2 cellular contexts compared by ENCODE assay signal in the genomic region with DNA sequence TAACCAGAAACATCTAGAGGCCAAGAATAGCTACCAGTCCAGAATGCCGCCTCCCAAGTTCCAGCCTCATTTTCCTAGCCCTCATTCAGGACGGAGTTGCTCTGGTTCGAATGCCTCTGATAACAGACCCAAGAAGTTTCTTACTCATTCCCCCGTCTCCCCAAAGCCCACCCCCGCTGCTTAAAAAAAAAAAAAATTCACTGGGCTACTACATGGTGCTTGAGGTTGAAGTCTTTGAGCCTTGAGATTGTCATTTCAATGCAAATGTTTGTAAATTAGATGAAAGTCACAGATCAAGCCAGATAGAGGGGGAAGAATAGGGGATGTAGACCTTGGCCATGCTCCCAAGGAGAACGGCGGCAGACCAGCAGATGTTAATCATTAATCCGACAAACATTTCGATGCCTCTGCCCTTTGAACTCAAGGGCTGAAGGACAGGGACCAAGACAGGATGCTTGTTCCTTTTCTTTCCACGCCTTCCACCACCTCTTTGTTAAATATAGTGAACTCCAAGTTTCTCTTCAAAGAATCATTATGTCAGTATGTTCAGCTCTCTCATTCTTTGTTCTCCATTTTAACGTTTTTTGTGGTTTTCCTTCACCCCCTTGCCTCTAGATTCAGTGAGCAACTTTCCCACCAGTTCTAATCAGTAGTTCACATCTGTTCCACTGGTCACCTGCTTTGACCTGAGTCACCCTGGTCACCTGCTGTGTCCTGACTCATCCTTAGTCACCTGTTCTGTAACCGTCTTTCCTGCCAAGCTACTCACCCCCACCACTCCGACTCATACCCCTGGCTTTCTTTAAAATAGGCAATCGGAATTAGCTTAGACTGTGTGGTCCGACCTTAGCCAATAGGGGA.
A peak's percentile ranks its signal among the peaks of the same experiment; 100 is the strongest.
TF ChIP-seq lines count a peak whose summit lies in the region.

No MANE protein-coding gene starts in this region.

TF ChIP-seq in A549, 52 proteins besides CTCF, POLR2A, EP300 and RAD21 (continued from another document):
- TF ChIP-seq ESRRA (IDR thresholded peaks at IDR 0.05; ENCODE audit: borderline replicate concordance, low read length) = no peak
- no peak for TF ChIP-seq RCOR1 (IDR thresholded peaks at IDR 0.05; ENCODE audit: low read depth, low read length)
- TF ChIP-seq RARB (CRISPR knock-in tag; IDR thresholded peaks at IDR 0.05) = 0 out of 2 replicates have a peak, but pooled peaks have one; percentile 24
- TF ChIP-seq CBX8 (IDR thresholded peaks at IDR 0.05) = no peak
- TF ChIP-seq CHD2 (IDR thresholded peaks at IDR 0.05; ENCODE audit: low read length, partially characterized antibody) = no peak
- no peak for TF ChIP-seq CBX2 (IDR thresholded peaks at IDR 0.05; ENCODE audit: borderline replicate concordance, low read depth)
- TF ChIP-seq NPAS2 (CRISPR knock-in tag; IDR thresholded peaks at IDR 0.05; ENCODE audit: borderline replicate concordance) = no peak; the same call in 1 of the 2 replicates
- TF ChIP-seq NFE2L2 (conservative IDR thresholded peaks at IDR 0.05; ENCODE audit: low read length) = 0 out of 2 replicates have a peak, but pooled peaks have one; percentile 6
- TF ChIP-seq KDM1A (IDR thresholded peaks at IDR 0.05; ENCODE audit: low read depth) = no peak
- 0 out of 2 replicates have a peak, but pooled peaks have one; percentile 42 for TF ChIP-seq TP53 (CRISPR knock-in tag; IDR thresholded peaks at IDR 0.05)
- no peak for TF ChIP-seq CHD4 (IDR thresholded peaks at IDR 0.05; ENCODE audit: borderline replicate concordance)
- TF ChIP-seq, protein P1, sequence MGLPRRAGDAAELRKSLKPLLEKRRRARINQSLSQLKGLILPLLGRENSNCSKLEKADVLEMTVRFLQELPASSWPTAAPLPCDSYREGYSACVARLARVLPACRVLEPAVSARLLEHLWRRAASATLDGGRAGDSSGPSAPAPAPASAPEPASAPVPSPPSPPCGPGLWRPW (IDR thresholded peaks at IDR 0.05) = no peak
- TF ChIP-seq TFCP2L1 (CRISPR knock-in tag; IDR thresholded peaks at IDR 0.05) = no peak
- TF ChIP-seq EHF (CRISPR knock-in tag; IDR thresholded peaks at IDR 0.05) = peak; percentile 92
- no peak for TF ChIP-seq RFX5 (IDR thresholded peaks at IDR 0.05)
- no peak for TF ChIP-seq MYC (IDR thresholded peaks at IDR 0.05; ENCODE audit: borderline replicate concordance, low read length)
- TF ChIP-seq, protein P2, sequence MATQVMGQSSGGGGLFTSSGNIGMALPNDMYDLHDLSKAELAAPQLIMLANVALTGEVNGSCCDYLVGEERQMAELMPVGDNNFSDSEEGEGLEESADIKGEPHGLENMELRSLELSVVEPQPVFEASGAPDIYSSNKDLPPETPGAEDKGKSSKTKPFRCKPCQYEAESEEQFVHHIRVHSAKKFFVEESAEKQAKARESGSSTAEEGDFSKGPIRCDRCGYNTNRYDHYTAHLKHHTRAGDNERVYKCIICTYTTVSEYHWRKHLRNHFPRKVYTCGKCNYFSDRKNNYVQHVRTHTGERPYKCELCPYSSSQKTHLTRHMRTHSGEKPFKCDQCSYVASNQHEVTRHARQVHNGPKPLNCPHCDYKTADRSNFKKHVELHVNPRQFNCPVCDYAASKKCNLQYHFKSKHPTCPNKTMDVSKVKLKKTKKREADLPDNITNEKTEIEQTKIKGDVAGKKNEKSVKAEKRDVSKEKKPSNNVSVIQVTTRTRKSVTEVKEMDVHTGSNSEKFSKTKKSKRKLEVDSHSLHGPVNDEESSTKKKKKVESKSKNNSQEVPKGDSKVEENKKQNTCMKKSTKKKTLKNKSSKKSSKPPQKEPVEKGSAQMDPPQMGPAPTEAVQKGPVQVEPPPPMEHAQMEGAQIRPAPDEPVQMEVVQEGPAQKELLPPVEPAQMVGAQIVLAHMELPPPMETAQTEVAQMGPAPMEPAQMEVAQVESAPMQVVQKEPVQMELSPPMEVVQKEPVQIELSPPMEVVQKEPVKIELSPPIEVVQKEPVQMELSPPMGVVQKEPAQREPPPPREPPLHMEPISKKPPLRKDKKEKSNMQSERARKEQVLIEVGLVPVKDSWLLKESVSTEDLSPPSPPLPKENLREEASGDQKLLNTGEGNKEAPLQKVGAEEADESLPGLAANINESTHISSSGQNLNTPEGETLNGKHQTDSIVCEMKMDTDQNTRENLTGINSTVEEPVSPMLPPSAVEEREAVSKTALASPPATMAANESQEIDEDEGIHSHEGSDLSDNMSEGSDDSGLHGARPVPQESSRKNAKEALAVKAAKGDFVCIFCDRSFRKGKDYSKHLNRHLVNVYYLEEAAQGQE (IDR thresholded peaks at IDR 0.05) = no peak
- no peak for TF ChIP-seq ZFP36 (IDR thresholded peaks at IDR 0.05; ENCODE audit: borderline replicate concordance, partially characterized antibody)
- peak; percentile 98 for TF ChIP-seq ZNF302 (CRISPR knock-in tag; IDR thresholded peaks at IDR 0.05)
- TF ChIP-seq SREBF2 (IDR thresholded peaks at IDR 0.05) = no peak
- TF ChIP-seq HOXA7 (CRISPR knock-in tag; IDR thresholded peaks at IDR 0.05) = no peak
- TF ChIP-seq POLR2AphosphoS2 (conservative IDR thresholded peaks at IDR 0.05; ENCODE audit: low read length) = no peak
- TF ChIP-seq JUNB (IDR thresholded peaks at IDR 0.05) = peak; percentile 96

TF ChIP-seq in K562, 482 proteins besides CTCF, POLR2A, EP300 and RAD21 (continued from another document and continues in another):
- TF ChIP-seq, protein P3, sequence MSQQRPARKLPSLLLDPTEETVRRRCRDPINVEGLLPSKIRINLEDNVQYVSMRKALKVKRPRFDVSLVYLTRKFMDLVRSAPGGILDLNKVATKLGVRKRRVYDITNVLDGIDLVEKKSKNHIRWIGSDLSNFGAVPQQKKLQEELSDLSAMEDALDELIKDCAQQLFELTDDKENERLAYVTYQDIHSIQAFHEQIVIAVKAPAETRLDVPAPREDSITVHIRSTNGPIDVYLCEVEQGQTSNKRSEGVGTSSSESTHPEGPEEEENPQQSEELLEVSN (IDR thresholded peaks at IDR 0.05; ENCODE audit: borderline replicate concordance in 1 of 2, extremely low read depth in 1 of 2, insufficient read depth in 1 of 2, insufficient read length in 1 of 2, low read depth in 1 of 2, low read length in 1 of 2, poor library complexity in 1 of 2, severe bottlenecking in 1 of 2) = peak in 1 of 2 experiments; percentile 37
- TF ChIP-seq ZNF134 (CRISPR knock-in tag; conservative IDR thresholded peaks at IDR 0.05) (no peak; the same call in 1 of the 2 replicates), MAFK (IDR thresholded peaks at IDR 0.05; ENCODE audit: low read length) (peak; percentile 59; the same call in 1 of the 2 replicates), JUN (IDR thresholded peaks at IDR 0.05; ENCODE audit: borderline replicate concordance, low read depth, low read length) (peak; percentile 98), JUN (CRISPR knock-in tag; IDR thresholded peaks at IDR 0.05; ENCODE audit: borderline replicate concordance) (peak; percentile 39; the same call in 1 of the 2 replicates), MECOM (CRISPR knock-in tag; IDR thresholded peaks at IDR 0.05) (peak; percentile 75; the same call in 1 of the 2 replicates), ZNF444 (CRISPR knock-in tag; IDR thresholded peaks at IDR 0.05) (no peak), ZNF764 (CRISPR knock-in tag; IDR thresholded peaks at IDR 0.05; ENCODE audit: low read depth) (no peak), ARNT (IDR thresholded peaks at IDR 0.05) (peak; percentile 81 to 83; a peak in 2 of 4 replicates), FOS (IDR thresholded peaks at IDR 0.05; ENCODE audit: extremely low read depth, insufficient read length) (peak; percentile 71), BRF1 (IDR thresholded peaks at IDR 0.05; ENCODE audit: borderline replicate concordance, extremely low read depth, insufficient read length) (no peak), NR2C1 (IDR thresholded peaks at IDR 0.05) (peak; percentile 80), NR2C1 (tag; IDR thresholded peaks at IDR 0.05) (peak; percentile 85), C11orf30 (IDR thresholded peaks at IDR 0.05; ENCODE audit: low read depth) (peak; percentile 87), NCOA4 (IDR thresholded peaks at IDR 0.05; ENCODE audit: partially characterized antibody) (no peak), CTBP1 (IDR thresholded peaks at IDR 0.05; ENCODE audit: borderline replicate concordance) (peak; percentile 92), ARID1B (IDR thresholded peaks at IDR 0.05) (peak; percentile 97), FOXK2 (conservative IDR thresholded peaks at IDR 0.05 in 1 of 2, IDR thresholded peaks at IDR 0.05 in 1 of 2; ENCODE audit: low read depth in 2 of 2) (peak in 1 of 2 experiments; percentile 16; a peak in 1 of 4 replicates), HDAC6 (IDR thresholded peaks at IDR 0.05; ENCODE audit: low read depth, low read length) (no peak), ZNF217 (CRISPR knock-in tag; IDR thresholded peaks at IDR 0.05) (no peak), NR4A1 (CRISPR knock-in tag; IDR thresholded peaks at IDR 0.05) (no peak), NR4A1 (tag; IDR thresholded peaks at IDR 0.05) (no peak), MEF2A (IDR thresholded peaks at IDR 0.05; ENCODE audit: control insufficient read depth, low read depth, low read length) (no peak), FOXJ3 (CRISPR knock-in tag; IDR thresholded peaks at IDR 0.05) (no peak), ZEB2 (IDR thresholded peaks at IDR 0.05) (peak; percentile 100), NFRKB (IDR thresholded peaks at IDR 0.05; ENCODE audit: low read depth) (peak; percentile 70; the same call in 1 of the 2 replicates), TRIM28 (IDR thresholded peaks at IDR 0.05) (no peak), ESRRA (IDR thresholded peaks at IDR 0.05; ENCODE audit: borderline replicate concordance, low read depth) (peak; percentile 65; the same call in 1 of the 2 replicates), PYGO2 (tag; IDR thresholded peaks at IDR 0.05) (0 out of 2 replicates have a peak, but pooled peaks have one; percentile 49), GATA2 (CRISPR knock-in tag; IDR thresholded peaks at IDR 0.05) (0 out of 2 replicates have a peak, but pooled peaks have one; percentile 35), BACH1 (tag; IDR thresholded peaks at IDR 0.05) (peak; percentile 60; the same call in 1 of the 2 replicates), NCOA2 (IDR thresholded peaks at IDR 0.05; ENCODE audit: partially characterized antibody in 2 of 2) (peak; percentile 74 to 76), GABPB1 (CRISPR knock-in tag; IDR thresholded peaks at IDR 0.05) (peak; percentile 25; the same call in 1 of the 2 replicates), SMARCA5 (IDR thresholded peaks at IDR 0.05) (0 out of 2 replicates have a peak, but pooled peaks have one; percentile 22), HSF4 (CRISPR knock-in tag; IDR thresholded peaks at IDR 0.05; ENCODE audit: borderline replicate concordance) (peak; percentile 80; the same call in 1 of the 2 replicates), RAD51 (IDR thresholded peaks at IDR 0.05; ENCODE audit: borderline replicate concordance, low read depth) (peak; percentile 35; the same call in 1 of the 2 replicates), ZNF408 (CRISPR knock-in tag; IDR thresholded peaks at IDR 0.05; ENCODE audit: low read depth) (no peak), MYBL2 (IDR thresholded peaks at IDR 0.05; ENCODE audit: low read depth) (peak; percentile 83), MYBL2 (CRISPR knock-in tag; IDR thresholded peaks at IDR 0.05; ENCODE audit: borderline replicate concordance) (no peak), BRD9 (IDR thresholded peaks at IDR 0.05; ENCODE audit: low read depth, partially characterized antibody) (peak; percentile 79), PURB (CRISPR knock-in tag; IDR thresholded peaks at IDR 0.05; ENCODE audit: low read depth) (no peak), SOX6 (IDR thresholded peaks at IDR 0.05) (peak; percentile 87), TRIM24 (IDR thresholded peaks at IDR 0.05) (peak; percentile 92 to 94), TAL1 (IDR thresholded peaks at IDR 0.05) (peak; percentile 83), TEAD4 (IDR thresholded peaks at IDR 0.05; ENCODE audit: low read length) (peak; percentile 83), TEAD4 (CRISPR knock-in tag; IDR thresholded peaks at IDR 0.05; ENCODE audit: borderline replicate concordance) (no peak), DMBX1 (CRISPR knock-in tag; IDR thresholded peaks at IDR 0.05; ENCODE audit: borderline replicate concordance) (peak; percentile 97), TEAD1 (CRISPR knock-in tag; IDR thresholded peaks at IDR 0.05) (peak in 1 of 2 experiments; percentile 63; a peak in 1 of 4 replicates)
- TF ChIP-seq, protein P4, sequence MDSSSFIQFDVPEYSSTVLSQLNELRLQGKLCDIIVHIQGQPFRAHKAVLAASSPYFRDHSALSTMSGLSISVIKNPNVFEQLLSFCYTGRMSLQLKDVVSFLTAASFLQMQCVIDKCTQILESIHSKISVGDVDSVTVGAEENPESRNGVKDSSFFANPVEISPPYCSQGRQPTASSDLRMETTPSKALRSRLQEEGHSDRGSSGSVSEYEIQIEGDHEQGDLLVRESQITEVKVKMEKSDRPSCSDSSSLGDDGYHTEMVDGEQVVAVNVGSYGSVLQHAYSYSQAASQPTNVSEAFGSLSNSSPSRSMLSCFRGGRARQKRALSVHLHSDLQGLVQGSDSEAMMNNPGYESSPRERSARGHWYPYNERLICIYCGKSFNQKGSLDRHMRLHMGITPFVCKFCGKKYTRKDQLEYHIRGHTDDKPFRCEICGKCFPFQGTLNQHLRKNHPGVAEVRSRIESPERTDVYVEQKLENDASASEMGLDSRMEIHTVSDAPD (CRISPR knock-in tag; IDR thresholded peaks at IDR 0.05) = peak; percentile 72; the same call in 1 of the 2 replicates
- TF ChIP-seq, protein P5, sequence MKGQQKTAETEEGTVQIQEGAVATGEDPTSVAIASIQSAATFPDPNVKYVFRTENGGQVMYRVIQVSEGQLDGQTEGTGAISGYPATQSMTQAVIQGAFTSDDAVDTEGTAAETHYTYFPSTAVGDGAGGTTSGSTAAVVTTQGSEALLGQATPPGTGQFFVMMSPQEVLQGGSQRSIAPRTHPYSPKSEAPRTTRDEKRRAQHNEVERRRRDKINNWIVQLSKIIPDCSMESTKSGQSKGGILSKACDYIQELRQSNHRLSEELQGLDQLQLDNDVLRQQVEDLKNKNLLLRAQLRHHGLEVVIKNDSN (CRISPR knock-in tag; IDR thresholded peaks at IDR 0.05) = no peak
- TF ChIP-seq, protein P6, sequence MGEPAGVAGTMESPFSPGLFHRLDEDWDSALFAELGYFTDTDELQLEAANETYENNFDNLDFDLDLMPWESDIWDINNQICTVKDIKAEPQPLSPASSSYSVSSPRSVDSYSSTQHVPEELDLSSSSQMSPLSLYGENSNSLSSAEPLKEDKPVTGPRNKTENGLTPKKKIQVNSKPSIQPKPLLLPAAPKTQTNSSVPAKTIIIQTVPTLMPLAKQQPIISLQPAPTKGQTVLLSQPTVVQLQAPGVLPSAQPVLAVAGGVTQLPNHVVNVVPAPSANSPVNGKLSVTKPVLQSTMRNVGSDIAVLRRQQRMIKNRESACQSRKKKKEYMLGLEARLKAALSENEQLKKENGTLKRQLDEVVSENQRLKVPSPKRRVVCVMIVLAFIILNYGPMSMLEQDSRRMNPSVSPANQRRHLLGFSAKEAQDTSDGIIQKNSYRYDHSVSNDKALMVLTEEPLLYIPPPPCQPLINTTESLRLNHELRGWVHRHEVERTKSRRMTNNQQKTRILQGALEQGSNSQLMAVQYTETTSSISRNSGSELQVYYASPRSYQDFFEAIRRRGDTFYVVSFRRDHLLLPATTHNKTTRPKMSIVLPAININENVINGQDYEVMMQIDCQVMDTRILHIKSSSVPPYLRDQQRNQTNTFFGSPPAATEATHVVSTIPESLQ (CRISPR knock-in tag; IDR thresholded peaks at IDR 0.05) = no peak
- TF ChIP-seq, protein P7, sequence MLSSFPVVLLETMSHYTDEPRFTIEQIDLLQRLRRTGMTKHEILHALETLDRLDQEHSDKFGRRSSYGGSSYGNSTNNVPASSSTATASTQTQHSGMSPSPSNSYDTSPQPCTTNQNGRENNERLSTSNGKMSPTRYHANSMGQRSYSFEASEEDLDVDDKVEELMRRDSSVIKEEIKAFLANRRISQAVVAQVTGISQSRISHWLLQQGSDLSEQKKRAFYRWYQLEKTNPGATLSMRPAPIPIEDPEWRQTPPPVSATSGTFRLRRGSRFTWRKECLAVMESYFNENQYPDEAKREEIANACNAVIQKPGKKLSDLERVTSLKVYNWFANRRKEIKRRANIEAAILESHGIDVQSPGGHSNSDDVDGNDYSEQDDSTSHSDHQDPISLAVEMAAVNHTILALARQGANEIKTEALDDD (IDR thresholded peaks at IDR 0.05) = peak; percentile 87
